ENCODE assay signal across 20 cellular contexts in genomic region chr7:24739306-24739705, GRCh38. TPM values are rescaled to one million over a fixed set of nuclear protein-coding genes. Genes with fewer than 3 reads are reported as not detected.
A peak's percentile ranks its signal among the peaks of the same experiment; 100 is the strongest.
DNase-seq lines count a peak whose midpoint lies in the region; ATAC-seq, FAIRE-seq and TF ChIP-seq lines count a peak whose summit lies in the region.
"Had no signal": no experiment of that assay in that cellular context is flagged by ENCODE, and none has a peak within 500 bp of the region (broad histone marks: within the 10 kb centered on the region; RNA-seq: fewer than 3 reads in every experiment).

No MANE protein-coding gene starts in this region.

- TF ChIP-seq POLR2A in H54 (IDR thresholded peaks at IDR 0.05; ENCODE audit: low read depth, low read length): no peak

- intact Hi-C loops in activated naive CD4-positive, alpha-beta T cell treated with anti-CD3 and anti-CD28 coated beads for 36 hours (cut with micrococcal nuclease): no loop called here

- CTCF ChIA-PET in activated naive CD4-positive, alpha-beta T cell treated with anti-CD3 and anti-CD28 coated beads for 36 hours (lab: Charles Lee): no interaction called here

- 91% methylated on average over 1 of the region's 1 CpG for WGBS in hepatocyte (ENCODE audit: low lambda C conversion rate, missing lambda C conversion rate)

- no peak overlapping the region for H2AFZ ChIP-seq in astrocyte (ENCODE audit: low read depth, low read length)
- no peak overlapping the region for H2AFZ ChIP-seq in hepatocyte

- H3K4me1 ChIP-seq in astrocyte (ENCODE audit: insufficient read depth, low read length) (peaks cover 15% of the 10 kb centered on the region), hepatocyte (ENCODE audit: insufficient read depth) (peaks cover 15% of the 10 kb centered on the region)
- H3K4me1 ChIP-seq: BLaER1 had no signal

- no peak overlapping the region for H3K4me3 ChIP-seq in astrocyte (ENCODE audit: insufficient read depth, low read depth, low read length)
- no peak overlapping the region for H3K4me3 ChIP-seq in hepatocyte
- H3K4me3 ChIP-seq: BLaER1 had no signal

- H3K4me1 Mint-ChIP-seq in astrocyte (ENCODE audit: low read depth, unreplicated experiment): peaks cover 21% of the 10 kb centered on the region
- no peaks in the 10 kb centered on the region for H3K4me1 Mint-ChIP-seq in activated naive CD4-positive, alpha-beta T cell treated with anti-CD3 and anti-CD28 coated beads for 36 hours (ENCODE audit: low read depth)
- H3K4me1 Mint-ChIP-seq: B cell; CD4-positive, CD25-positive, alpha-beta regulatory T cell had no signal

- no peaks in the 10 kb centered on the region for H3K27me3 ChIP-seq in astrocyte (ENCODE audit: insufficient read depth, low read length)
- H3K27me3 ChIP-seq in hepatocyte: no peaks in the 10 kb centered on the region
- H3K27me3 ChIP-seq: BLaER1 had no signal

- H3K27me3 Mint-ChIP-seq in astrocyte (ENCODE audit: low read depth, unreplicated experiment): no peaks in the 10 kb centered on the region
- peaks cover 10% of the 10 kb centered on the region for H3K27me3 Mint-ChIP-seq in activated naive CD4-positive, alpha-beta T cell treated with anti-CD3 and anti-CD28 coated beads for 36 hours (ENCODE audit: low read depth)

- no peaks in the 10 kb centered on the region for H4K20me1 ChIP-seq in astrocyte (ENCODE audit: insufficient read depth, low read length)
- no peaks in the 10 kb centered on the region for H4K20me1 ChIP-seq in hepatocyte (ENCODE audit: insufficient read depth, poor library complexity, severe bottlenecking)
- H4K20me1 ChIP-seq: BLaER1 had no signal

- peaks cover 7% of the 10 kb centered on the region for H3K9me3 Mint-ChIP-seq in astrocyte (ENCODE audit: unreplicated experiment)
- peaks cover 11% of the 10 kb centered on the region for H3K9me3 Mint-ChIP-seq in activated naive CD4-positive, alpha-beta T cell treated with anti-CD3 and anti-CD28 coated beads for 36 hours

- H3K4me2 ChIP-seq in astrocyte (ENCODE audit: low read length) (no peak overlapping the region), hepatocyte (no peak overlapping the region)
- H3K4me2 ChIP-seq: BLaER1 had no signal

- H3K36me3 Mint-ChIP-seq in astrocyte (ENCODE audit: low read depth, unreplicated experiment): peaks cover 19% of the 10 kb centered on the region
- no peaks in the 10 kb centered on the region for H3K36me3 Mint-ChIP-seq in activated naive CD4-positive, alpha-beta T cell treated with anti-CD3 and anti-CD28 coated beads for 36 hours (ENCODE audit: low read depth)
- H3K36me3 Mint-ChIP-seq: CD4-positive, CD25-positive, alpha-beta regulatory T cell; CD8-positive, alpha-beta T cell had no signal

- TF ChIP-seq CTCF in astrocyte (IDR thresholded peaks at IDR 0.05; ENCODE audit: insufficient read depth, low read depth, low read length) (no peak), hepatocyte (IDR thresholded peaks at IDR 0.05; ENCODE audit: poor library complexity) (no peak)

- no peak for ATAC-seq in HG02763 (IDR thresholded peaks at IDR 0.05; ENCODE audit: unreplicated experiment)
- ATAC-seq: CD8-positive, alpha-beta T cell had no signal

- H3K27ac ChIP-seq in astrocyte (ENCODE audit: low read depth, low read length) (no peak overlapping the region), hepatocyte (peak overlapping the region; percentile 97)
- H3K27ac ChIP-seq: BLaER1, C4-2B had no signal

- H3K9me2 ChIP-seq in hepatocyte (replicated peaks; ENCODE audit: insufficient read depth): no peaks in the 10 kb centered on the region

- H3K9me3 ChIP-seq in astrocyte (ENCODE audit: insufficient read depth, low read depth, low read length) (no peaks in the 10 kb centered on the region), hepatocyte (ENCODE audit: low read depth) (no peaks in the 10 kb centered on the region)

- no peak for FAIRE-seq in astrocyte (lab: Jason Lieb, UNC)
- FAIRE-seq in H54 (lab: Jason Lieb, UNC): no peak
- FAIRE-seq: D721Med, GM12891, GM18507 had no signal

- no peaks in the 10 kb centered on the region for H3K79me2 ChIP-seq in astrocyte (ENCODE audit: insufficient read depth, low read length)
- H3K79me2 ChIP-seq in hepatocyte: peaks cover 5% of the 10 kb centered on the region

- no peak overlapping the region for H3K9ac ChIP-seq in astrocyte (ENCODE audit: low read length)
- H3K9ac ChIP-seq: BLaER1 had no signal

- DNase-seq in EH (ENCODE audit: low read depth): peak; percentile 62
- DNase-seq in astrocyte (ENCODE audit: low read depth): peak; percentile 37
- DNase-seq in hepatocyte (ENCODE audit: low spot score): no peak
- DNase-seq in activated naive CD4-positive, alpha-beta T cell treated with anti-CD3 and anti-CD28 coated beads for 36 hours: no peak
- no peak for DNase-seq in H54 (ENCODE audit: insufficient read length, low spot score)
- DNase-seq: CD4-positive, CD25-positive, alpha-beta regulatory T cell; CD8-positive, alpha-beta T cell; DMS 273 treated with DMSO at 0.1 percent for 48 hours; DMS79; GF-D8; GOT3; H7; HCEC 1CT had no signal

- H3K4me3 Mint-ChIP-seq in astrocyte (ENCODE audit: unreplicated experiment): no peak overlapping the region
- H3K4me3 Mint-ChIP-seq in activated naive CD4-positive, alpha-beta T cell treated with anti-CD3 and anti-CD28 coated beads for 36 hours: no peak overlapping the region
- H3K4me3 Mint-ChIP-seq: B cell; CD4-positive, CD25-positive, alpha-beta regulatory T cell; CD8-positive, alpha-beta T cell had no signal

- H3K36me3 ChIP-seq in astrocyte (ENCODE audit: insufficient read depth, low read length) (no peaks in the 10 kb centered on the region), hepatocyte (replicated peaks; ENCODE audit: insufficient read depth, low read depth) (no peaks in the 10 kb centered on the region)
- H3K36me3 ChIP-seq: BLaER1 had no signal

- no peak overlapping the region for H3K27ac Mint-ChIP-seq in astrocyte (ENCODE audit: unreplicated experiment)
- no peak overlapping the region for H3K27ac Mint-ChIP-seq in activated naive CD4-positive, alpha-beta T cell treated with anti-CD3 and anti-CD28 coated beads for 36 hours
- H3K27ac Mint-ChIP-seq: B cell; CD4-positive, CD25-positive, alpha-beta regulatory T cell; CD8-positive, alpha-beta T cell had no signal

RNA-seq across cellular contexts. Expression of gene GSDME, which starts 18.0 kb away (rescaled TPM):
- total RNA-seq in astrocyte (25.0 and 27.7 TPM in 2 replicates), hepatocyte (33.9 and 35.1 TPM in 2 replicates)
- polyA plus RNA-seq in hepatocyte: 48.1 and 48.6 TPM in 2 replicates
- 1 to 10 TPM; 6.8 to 6.9 TPM for total RNA-seq in activated naive CD4-positive, alpha-beta T cell treated with anti-CD3 and anti-CD28 coated beads for 36 hours
- total RNA-seq: CD4-positive, CD25-positive, alpha-beta regulatory T cell; CD8-positive, alpha-beta T cell had no signal

Comparison
In these comparisons a context has a peak if more than half of its experiments do, and no peak if none do; other contexts are left out.
1. DNase-seq: peak in EH (single experiment) and astrocyte (single experiment); none in hepatocyte (single experiment), activated naive CD4-positive, alpha-beta T cell treated with anti-CD3 and anti-CD28 coated beads for 36 hours (single experiment) and H54 (single experiment).